ENCODE assay signal across 8 cellular contexts in genomic region chr15:88894348-88894818, GRCh38. TPM values are rescaled to one million over a fixed set of nuclear protein-coding genes. Genes with fewer than 3 reads are reported as not detected.
DNase-seq lines count a peak whose midpoint lies in the region; ATAC-seq, FAIRE-seq and TF ChIP-seq lines count a peak whose summit lies in the region.

No MANE protein-coding gene starts in this region.

- H3K9me3 ChIP-seq in BE2C, result no peaks in the 10 kb centered on the region; the same call in 1 of the 2 replicates
- H3K9me3 ChIP-seq in fibroblast of lung (ENCODE audit: control insufficient read depth, insufficient read depth, low read depth, low read length), result no peaks in the 10 kb centered on the region

- ATAC-seq in GM21528 (IDR thresholded peaks at IDR 0.05; ENCODE audit: low FRiP score, unreplicated experiment) (peak; percentile 50), GM21526 (IDR thresholded peaks at IDR 0.05; ENCODE audit: low FRiP score, unreplicated experiment) (no peak)

- H3K4me3 ChIP-seq in BE2C (ENCODE audit: low read depth, low read length), result peak overlapping the region; percentile 30
- H3K4me3 ChIP-seq in fibroblast of lung (replicated peaks in 1 of 4; ENCODE audit: control extremely low read depth in 1 of 4, insufficient read depth in 1 of 4, low read depth in 3 of 4, low read length in 4 of 4), result peak overlapping the region in 1 of 4 experiments; percentile 61

- H3K9ac ChIP-seq in fibroblast of lung (ENCODE audit: insufficient read depth, low read length), result no peak overlapping the region

- H3K9me3 Mint-ChIP-seq in progenitor cell of endocrine pancreas (ENCODE audit: low read depth), result no peaks in the 10 kb centered on the region

- FAIRE-seq in urothelium cell line (lab: Jason Lieb, UNC), result peak; percentile 13

- H3K27ac ChIP-seq in fibroblast of lung (ENCODE audit: insufficient read depth, low read length), result no peak overlapping the region

- peak overlapping the region; percentile 47 for H3K4me3 Mint-ChIP-seq in progenitor cell of endocrine pancreas (ENCODE audit: low read depth)

- H3K27me3 ChIP-seq in BE2C, result peaks cover 20% of the 10 kb centered on the region
- H3K27me3 ChIP-seq in fibroblast of lung (ENCODE audit: control insufficient read depth, insufficient read depth, low read length), result no peaks in the 10 kb centered on the region

- H3K27me3 Mint-ChIP-seq in progenitor cell of endocrine pancreas, result peaks cover 8% of the 10 kb centered on the region

- peak overlapping the region; percentile 53 for H3K27ac Mint-ChIP-seq in progenitor cell of endocrine pancreas

- peaks cover 3% of the 10 kb centered on the region for H3K36me3 Mint-ChIP-seq in progenitor cell of endocrine pancreas (ENCODE audit: insufficient read depth)

- H3K36me3 ChIP-seq in BE2C, result no peaks in the 10 kb centered on the region
- peaks cover 2% of the 10 kb centered on the region for H3K36me3 ChIP-seq in fibroblast of lung (ENCODE audit: control insufficient read depth, insufficient read depth, low read length)

- H3K4me1 Mint-ChIP-seq in progenitor cell of endocrine pancreas (ENCODE audit: low read depth), result peaks cover 20% of the 10 kb centered on the region

- TF ChIP-seq CTCF in BE2C (IDR thresholded peaks at IDR 0.05; ENCODE audit: low read depth, low read length) (peak; percentile 72), fibroblast of lung (conservative IDR thresholded peaks at IDR 0.05 in 1 of 2, IDR thresholded peaks at IDR 0.05 in 1 of 2; ENCODE audit: low read depth in 1 of 2, low read length in 2 of 2) (peak; percentile 43 to 76), progenitor cell of endocrine pancreas (IDR thresholded peaks at IDR 0.05; ENCODE audit: unreplicated experiment) (peak; percentile 92)

- peak; percentile 60 for DNase-seq in BE2C
- peak; percentile 25 for DNase-seq in NCI-H2171 treated with DMSO at 0.1 percent for 48 hours (lab: John Stamatoyannopoulos, UW)
- DNase-seq in activated T-cell treated with anti-CD3 and anti-CD28 coated beads for 48 hours (ENCODE audit: low read depth), result peak; percentile 83
- DNase-seq in fibroblast of lung (ENCODE audit: low read depth in 2 of 2), result peak; percentile 31 to 34
- peak; percentile 76 for DNase-seq in progenitor cell of endocrine pancreas (ENCODE audit: low spot score, unreplicated experiment)
- DNase-seq in urothelium cell line (ENCODE audit: low spot score), result peak; percentile 86

- H2AFZ ChIP-seq in fibroblast of lung (ENCODE audit: low read length), result no peak overlapping the region

- peak overlapping the region; percentile 58 for H3K4me2 ChIP-seq in fibroblast of lung (ENCODE audit: extremely low read depth, insufficient read depth, low read length)

- no peaks in the 10 kb centered on the region for H4K20me1 ChIP-seq in fibroblast of lung (ENCODE audit: control insufficient read depth, extremely low read depth, insufficient read depth, low read length)

- H3K79me2 ChIP-seq in fibroblast of lung (ENCODE audit: control insufficient read depth, insufficient read depth, low read length), result no peaks in the 10 kb centered on the region

- peaks cover 5% of the 10 kb centered on the region; the same call in 1 of the 2 replicates for H3K4me1 ChIP-seq in BE2C
- H3K4me1 ChIP-seq in fibroblast of lung (ENCODE audit: control insufficient read depth, extremely low read depth, insufficient read depth, low read length), result peaks cover 8% of the 10 kb centered on the region

RNA-seq across cellular contexts. Expression of gene HAPLN3, which starts 1.0 kb away (rescaled TPM):
- 0.51 TPM for polyA plus RNA-seq in BE2C (2012; ENCODE audit: insufficient read depth, insufficient read length, low read depth)
- total RNA-seq in fibroblast of lung (2.8 and 3.1 TPM in 2 replicates), progenitor cell of endocrine pancreas (6.2 and 8.4 TPM in 2 replicates)
- polyA plus RNA-seq in fibroblast of lung, result 4.0 and 4.3 TPM in 2 replicates
- 5.0 and 5.4 TPM in 2 replicates for polyA plus RNA-seq in fibroblast of lung (2012)
- 2.3 and 4.3 TPM in 2 replicates for polyA minus RNA-seq in fibroblast of lung (ENCODE audit: low replicate concordance)

RNA-seq across cellular contexts. Expression of gene MFGE8, which starts 18.8 kb away (rescaled TPM):
- 14.2 TPM for polyA plus RNA-seq in BE2C (2012; ENCODE audit: insufficient read depth, insufficient read length, low read depth)
- 160 and 263 TPM in 2 replicates for total RNA-seq in fibroblast of lung
- polyA plus RNA-seq in fibroblast of lung, result 336 and 391 TPM in 2 replicates
- polyA plus RNA-seq in fibroblast of lung (2012), result 233 and 306 TPM in 2 replicates
- polyA minus RNA-seq in fibroblast of lung (ENCODE audit: low replicate concordance), result 210 and 305 TPM in 2 replicates
- total RNA-seq in progenitor cell of endocrine pancreas, result 297 and 309 TPM in 2 replicates

Comparison
In these comparisons a context has a peak if more than half of its experiments do, and no peak if none do; other contexts are left out.
1. DNase-seq: peak in every context shown above with its lines; median percentile 86 in urothelium cell line; 83 in activated T-cell treated with anti-CD3 and anti-CD28 coated beads for 48 hours; 76 in progenitor cell of endocrine pancreas; 60 in BE2C; 32 in fibroblast of lung; 25 in NCI-H2171 treated with DMSO at 0.1 percent for 48 hours.